In the genomic region with DNA sequence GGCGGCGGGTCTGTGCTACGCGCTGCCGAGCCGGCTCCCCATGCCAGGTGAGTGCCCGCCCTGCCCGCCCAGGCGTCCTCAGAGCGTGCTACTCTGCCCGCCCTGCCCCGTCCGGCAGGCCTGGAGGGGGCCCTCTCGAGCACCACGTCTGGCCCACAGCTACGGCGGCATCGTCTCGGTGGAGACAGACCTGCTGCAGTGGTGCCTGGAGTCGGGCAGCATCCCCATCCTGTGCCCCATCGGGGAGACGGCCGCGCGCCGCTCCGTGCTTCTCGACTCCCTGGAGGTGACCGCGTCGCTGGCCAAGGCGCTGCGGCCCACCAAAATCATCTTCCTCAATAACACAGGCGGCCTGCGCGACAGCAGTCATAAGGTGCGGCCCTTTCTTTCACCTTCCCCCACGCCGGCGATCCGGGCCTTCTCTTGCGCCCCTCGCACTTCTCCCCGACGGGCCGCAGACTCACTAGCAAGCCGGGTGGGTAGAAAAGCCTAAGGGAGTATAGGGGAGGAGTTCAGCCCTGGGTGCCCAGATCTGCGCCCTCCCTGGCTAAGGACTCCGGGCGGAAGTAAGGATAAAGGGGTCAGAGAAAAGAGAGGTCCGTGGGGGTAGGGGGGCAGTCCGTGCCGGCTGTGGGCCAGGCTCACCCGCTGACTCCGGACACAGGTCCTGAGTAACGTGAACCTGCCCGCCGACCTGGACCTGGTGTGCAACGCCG, we compare ENCODE assay signal across 8 cellular contexts. TPM values are rescaled to one million over a fixed set of nuclear protein-coding genes. Genes with fewer than 3 reads are reported as not detected.
DNase-seq lines count a peak whose midpoint lies in the region; ATAC-seq and TF ChIP-seq lines count a peak whose summit lies in the region.

No MANE protein-coding gene starts in this region.

- no peak overlapping the region for H3K27ac Mint-ChIP-seq in CD4-positive, alpha-beta T cell
- peak overlapping the region in 7 of 9 donors; percentile 2 to 80 (median 65) for H3K27ac Mint-ChIP-seq in naive thymus-derived CD4-positive, alpha-beta T cell

- CTCF ChIA-PET in CD4-positive, alpha-beta T cell (lab: Charles Lee), result interaction anchor here (1.3 kb wide), 1 partner anchor 9 kb away, joined by 3 read pairs; a partner anchor contains a TSS
- CTCF ChIA-PET in naive thymus-derived CD4-positive, alpha-beta T cell (lab: Charles Lee), result no interaction called here

- intact Hi-C loops in CD4-positive, alpha-beta T cell (cut with DNase I, micrococcal nuclease), result loop anchor here in 1 of 2 experiments (2.0 to 5.0 kb wide), 3 partner anchors 61 to 181 kb away; a partner anchor contains a TSS
- intact Hi-C loops in naive thymus-derived CD4-positive, alpha-beta T cell (cut with micrococcal nuclease), result loop anchor here (1.0 to 5.0 kb wide), 8 partner anchors 8 to 1184 kb away; a partner anchor contains a TSS
- intact Hi-C loops in aorta (cut with DNase I), result loop anchor here in 1 of 2 donors (5.0 kb wide), 1 partner anchor 36 kb away; no protein-coding TSS in a partner anchor

- H3K36me3 Mint-ChIP-seq in CD4-positive, alpha-beta T cell (ENCODE audit: low read depth), result peaks cover 21% of the 10 kb centered on the region
- H3K36me3 Mint-ChIP-seq in naive thymus-derived CD4-positive, alpha-beta T cell, result peaks cover 0 to 7% (median 4%) of the 10 kb centered on the region in 5 donors

- peak; percentile 9 for TF ChIP-seq CTCF in CD4-positive, alpha-beta T cell (IDR thresholded peaks at IDR 0.05)

- no peaks in the 10 kb centered on the region for H3K9me3 Mint-ChIP-seq in CD4-positive, alpha-beta T cell
- H3K9me3 Mint-ChIP-seq in naive thymus-derived CD4-positive, alpha-beta T cell, result no peaks in the 10 kb centered on the region

- no peaks in the 10 kb centered on the region for H3K9me3 ChIP-seq in CD4-positive, alpha-beta T cell (ENCODE audit: control insufficient read depth, low read length)
- H3K9me3 ChIP-seq in naive thymus-derived CD4-positive, alpha-beta T cell (ENCODE audit: control insufficient read depth in 2 of 3, low read length in 3 of 3), result no peaks in the 10 kb centered on the region
- no peaks in the 10 kb centered on the region for H3K9me3 ChIP-seq in aorta (ENCODE audit: control insufficient read depth, low read length)

- peaks cover 19 to 26% of the 10 kb centered on the region in 2 donors for H3K4me1 ChIP-seq in naive thymus-derived CD4-positive, alpha-beta T cell (ENCODE audit: control insufficient read depth in 2 of 2, insufficient read depth in 2 of 2, low read length in 2 of 2)
- no peaks in the 10 kb centered on the region for H3K4me1 ChIP-seq in aorta (ENCODE audit: control insufficient read depth in 1 of 2, insufficient read depth in 2 of 2, low read length in 2 of 2)

- peak in 6 of 10 experiments; percentile 10 to 49 (median 28) for DNase-seq in CD4-positive, alpha-beta T cell
- DNase-seq in activated CD4-positive, alpha-beta T cell treated with anti-CD3 and anti-CD28 coated beads, Interleukin-2, amount 50 U/mL, for 1 hour, result peak; percentile 36
- DNase-seq in epithelial cell of prostate (ENCODE audit: low read depth, low spot score) (no peak), aorta (peak; percentile 60 to 83)
- peak in 8 of 9 donors; percentile 20 to 39 (median 31) for DNase-seq in naive thymus-derived CD4-positive, alpha-beta T cell

- H3K4me3 ChIP-seq in naive thymus-derived CD4-positive, alpha-beta T cell (ENCODE audit: low read length), result peak overlapping the region; percentile 89
- peak overlapping the region; percentile 10 to 58 for H3K4me3 ChIP-seq in aorta (ENCODE audit: low read length in 2 of 2)

- H3K27ac ChIP-seq in CD4-positive, alpha-beta T cell (ENCODE audit: low read depth, low read length), result no peak overlapping the region
- H3K27ac ChIP-seq in epithelial cell of prostate (peak overlapping the region; percentile 86), aorta (ENCODE audit: low read depth in 1 of 2, low read length in 2 of 2) (no peak overlapping the region)
- H3K27ac ChIP-seq in naive thymus-derived CD4-positive, alpha-beta T cell (ENCODE audit: low read depth, low read length), result peak overlapping the region; percentile 35

- ATAC-seq in CD4-positive, alpha-beta T cell (ENCODE audit: poor library complexity), result peak; percentile 16
- peak; percentile 8 for ATAC-seq in HG03097 (IDR thresholded peaks at IDR 0.05; ENCODE audit: low FRiP score, unreplicated experiment)
- peak; percentile 10 for ATAC-seq in naive thymus-derived CD4-positive, alpha-beta T cell
- peak; percentile 8 for ATAC-seq in aorta (ENCODE audit: low FRiP score)
- no peak for ATAC-seq in GM21528 (IDR thresholded peaks at IDR 0.05; ENCODE audit: low FRiP score, unreplicated experiment)
- no peak for ATAC-seq in HG03571 (IDR thresholded peaks at IDR 0.05; ENCODE audit: unreplicated experiment)

- no peaks in the 10 kb centered on the region for H3K36me3 ChIP-seq in naive thymus-derived CD4-positive, alpha-beta T cell (ENCODE audit: control insufficient read depth in 2 of 3, insufficient read depth in 3 of 3, low read length in 3 of 3)
- H3K36me3 ChIP-seq in aorta (ENCODE audit: control insufficient read depth in 1 of 2, insufficient read depth in 2 of 2, low read length in 1 of 2), result no peaks in the 10 kb centered on the region

- H3K4me3 Mint-ChIP-seq in CD4-positive, alpha-beta T cell, result peak overlapping the region; percentile 91
- H3K4me3 Mint-ChIP-seq in naive thymus-derived CD4-positive, alpha-beta T cell, result peak overlapping the region; percentile 86 to 94 (median 90)

- H3K4me1 Mint-ChIP-seq in CD4-positive, alpha-beta T cell (ENCODE audit: low read depth), result peaks cover 22% of the 10 kb centered on the region
- H3K4me1 Mint-ChIP-seq in naive thymus-derived CD4-positive, alpha-beta T cell, result peaks cover 16 to 30% (median 22%) of the 10 kb centered on the region in 7 donors

- POLR2A ChIA-PET in CD4-positive, alpha-beta T cell (lab: Charles Lee), result interaction anchor here (0.6 to 1.6 kb wide), 4 partner anchors 9 to 180 kb away, joined by 3 to 4 read pairs (median 4); a partner anchor contains a TSS
- POLR2A ChIA-PET in naive thymus-derived CD4-positive, alpha-beta T cell (lab: Charles Lee), result no interaction called here

- H3K27me3 Mint-ChIP-seq in CD4-positive, alpha-beta T cell, result peaks cover 36% of the 10 kb centered on the region
- H3K27me3 Mint-ChIP-seq in naive thymus-derived CD4-positive, alpha-beta T cell, result peaks cover 0 to 34% (median 4%) of the 10 kb centered on the region in 5 donors

- 5 to 6% methylated on average over 49 to 60 of the region's 60 CpGs for WGBS in aorta, 2 donors

- H3K27me3 ChIP-seq in CD4-positive, alpha-beta T cell (ENCODE audit: control insufficient read depth, insufficient read depth, low read length), result no peaks in the 10 kb centered on the region
- H3K27me3 ChIP-seq in naive thymus-derived CD4-positive, alpha-beta T cell (ENCODE audit: control insufficient read depth in 2 of 2, insufficient read depth in 2 of 2, low read length in 2 of 2), result no peaks in the 10 kb centered on the region
- peaks cover 0 to 2% of the 10 kb centered on the region in 2 donors for H3K27me3 ChIP-seq in aorta (ENCODE audit: control insufficient read depth in 1 of 2, insufficient read depth in 2 of 2, low read length in 1 of 2)

RNA-seq across cellular contexts. Expression of a gene that starts 1.6 kb away (rescaled TPM):
- total RNA-seq in CD4-positive, alpha-beta T cell, result under 1 TPM; 0.14 to 0.56 TPM
- total RNA-seq in naive thymus-derived CD4-positive, alpha-beta T cell, result 1 to 10 TPM in 2 of 5 experiments, under 1 TPM in 3; 0.19 to 1.9 (median 0.20) TPM
- polyA plus RNA-seq in naive thymus-derived CD4-positive, alpha-beta T cell, result 1 to 10 TPM in 1 of 2 donors, under 1 TPM in 1; 0.41 to 2.6 TPM
- 1 to 10 TPM in 1 of 2 donors, under 1 TPM in 1; 0.94 to 1.3 TPM for total RNA-seq in aorta
- polyA plus RNA-seq in aorta, result 1 to 10 TPM in 1 of 2 donors, under 1 TPM in 1; 0.33 to 6.0 TPM

RNA-seq across cellular contexts. Expression of a gene that starts 8.7 kb away (rescaled TPM):
- total RNA-seq in CD4-positive, alpha-beta T cell, result 1 to 10 TPM; 8.8 to 9.7 TPM
- total RNA-seq in naive thymus-derived CD4-positive, alpha-beta T cell, result 10 to 100 TPM; 12.1 to 32.0 (median 30.5) TPM
- 10 to 100 TPM; 33.8 to 36.0 TPM for polyA plus RNA-seq in naive thymus-derived CD4-positive, alpha-beta T cell
- 10 to 100 TPM; 15.2 to 16.7 TPM for total RNA-seq in aorta
- 10 to 100 TPM; 21.5 to 25.0 TPM for polyA plus RNA-seq in aorta

RNA-seq across cellular contexts. Expression of a gene that starts 52.3 kb away (rescaled TPM):
- total RNA-seq in CD4-positive, alpha-beta T cell, result not detected
- total RNA-seq in naive thymus-derived CD4-positive, alpha-beta T cell, result not detected
- not detected for polyA plus RNA-seq in naive thymus-derived CD4-positive, alpha-beta T cell
- total RNA-seq in aorta, result not detected
- polyA plus RNA-seq in aorta, result 1 to 10 TPM in 1 of 2 donors, under 1 TPM in 1; 0.20 to 1.1 TPM

Comparison
In these comparisons a context has a peak if more than half of its experiments do, and no peak if none do; other contexts are left out.
1. ATAC-seq: peak in CD4-positive, alpha-beta T cell (single experiment), HG03097 (single experiment), naive thymus-derived CD4-positive, alpha-beta T cell (single experiment) and aorta (single experiment); none in GM21528 (single experiment) and HG03571 (single experiment).
2. H3K27ac ChIP-seq: peak in epithelial cell of prostate (single experiment) and naive thymus-derived CD4-positive, alpha-beta T cell (single experiment); none in CD4-positive, alpha-beta T cell (single experiment) and aorta (0 of 2).